14 cellular contexts compared by ENCODE assay signal in the genomic region with DNA sequence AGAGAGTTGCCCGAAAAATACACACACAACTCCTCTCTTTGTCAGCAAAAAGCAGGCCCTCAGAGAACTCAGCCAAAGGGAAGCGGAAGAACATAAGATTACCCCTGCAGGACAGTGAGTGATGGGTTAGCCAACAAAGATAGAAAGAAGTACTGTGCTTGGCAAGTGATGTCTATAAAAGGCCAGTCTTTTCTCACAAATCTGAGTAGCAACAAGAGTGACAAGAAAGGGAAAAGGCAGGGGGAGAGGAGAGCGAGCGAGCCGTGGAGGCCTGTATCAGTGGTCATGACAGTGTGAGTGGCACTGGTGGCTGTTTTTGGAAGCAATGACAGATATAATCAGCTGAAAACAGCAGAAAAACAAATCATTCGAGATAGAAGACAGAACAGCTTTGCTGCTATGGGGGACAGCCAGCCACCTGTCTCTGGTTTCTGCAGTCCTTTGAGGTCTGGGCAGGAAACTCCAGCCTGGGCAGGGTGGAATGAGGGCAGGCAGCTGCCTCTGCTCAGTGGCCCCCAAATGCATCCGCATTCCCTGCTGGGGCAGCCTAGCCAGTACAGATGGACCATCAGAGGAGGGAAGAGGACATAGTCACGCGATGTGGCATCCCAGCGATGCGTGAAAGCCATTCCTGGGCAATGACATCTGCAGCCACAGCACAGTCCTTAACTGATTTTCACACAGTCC.
DNase-seq lines count a peak whose midpoint lies in the region; ATAC-seq, FAIRE-seq and TF ChIP-seq lines count a peak whose summit lies in the region.
"Had no signal": no experiment of that assay in that cellular context is flagged by ENCODE, and none has a peak within 500 bp of the region (broad histone marks: within the 10 kb centered on the region; RNA-seq: fewer than 3 reads in every experiment).

No MANE protein-coding gene starts in this region.

- H2BK5ac ChIP-seq in H1 (ENCODE audit: low read depth, low read length), result peak overlapping the region; percentile 17; the same call in 1 of the 2 replicates

- H3K4me3 Mint-ChIP-seq in osteocyte (ENCODE audit: unreplicated experiment), result no peak overlapping the region
- H3K4me3 Mint-ChIP-seq: activated naive CD8-positive, alpha-beta T cell; naive B cell had no signal

- H3K36me3 Mint-ChIP-seq in osteocyte (ENCODE audit: unreplicated experiment), result peaks cover 4% of the 10 kb centered on the region
- H3K36me3 Mint-ChIP-seq: naive B cell had no signal

- H3K27me3 Mint-ChIP-seq in osteocyte (ENCODE audit: unreplicated experiment), result no peaks in the 10 kb centered on the region
- H3K27me3 Mint-ChIP-seq: activated naive CD8-positive, alpha-beta T cell; naive B cell had no signal

- no peaks in the 10 kb centered on the region; the same call in 1 of the 2 replicates for H3K23me2 ChIP-seq in H1 (ENCODE audit: low read depth, low read length)

- H3K4ac ChIP-seq in H1 (replicated peaks; ENCODE audit: insufficient read length, low read depth, low read length), result no peak overlapping the region

- DNase-seq in C1 segment of cervical spinal cord (lab: John Stamatoyannopoulos, UW) (peak in 12 of 14 donors; percentile 34 to 99 (median 64)), H1 (ENCODE audit: low read depth in 1 of 2, low spot score in 2 of 2) (no peak), osteocyte (ENCODE audit: extremely low spot score, unreplicated experiment) (no peak), GF-D8 (lab: John Stamatoyannopoulos, UW) (no peak), D341Med (ENCODE audit: low spot score) (no peak), DMS114 treated with DMSO at 0.1 percent for 48 hours (lab: John Stamatoyannopoulos, UW; ENCODE audit: unreplicated experiment) (no peak)
- DNase-seq: naive B cell; NCI-H1092; NK-92 treated with Interleukin-12 subunit alpha and Interleukin-12 subunit beta, amount 100 ng/mL, for 24 hours; stimulated activated CD4-positive, alpha-beta T cell treated with anti-CD3 and anti-CD28 coated beads, Interleukin-4, amount 100 ng/mL, for 24 hours; T-helper 9 cell had no signal

- H3K4me1 ChIP-seq in Loucy (ENCODE audit: insufficient read depth, low read length, poor library complexity, severe bottlenecking), result peaks cover 17% of the 10 kb centered on the region
- no peaks in the 10 kb centered on the region for H3K4me1 ChIP-seq in H1 (replicated peaks in 1 of 4; ENCODE audit: control insufficient read depth in 3 of 4, insufficient read depth in 4 of 4, low read length in 3 of 4)

- H3K4me3 ChIP-seq in Loucy (ENCODE audit: low read length, poor library complexity, severe bottlenecking), result no peak overlapping the region
- H3K4me3 ChIP-seq in H1 (ENCODE audit: extremely low read depth in 1 of 4, insufficient read depth in 2 of 4, low read depth in 3 of 4, low read length in 4 of 4), result no peak overlapping the region

- WGBS in H1 (ENCODE audit: extremely low coverage in 1 of 2, insufficient coverage in 1 of 2, insufficient read length in 1 of 2, insufficient replicate concordance in 2 of 2, low coverage in 1 of 2, low lambda C conversion rate in 2 of 2, missing lambda C conversion rate in 1 of 2), 2 experiments, result 81% methylated on average over 11 of the region's 11 CpGs; no CpG with 5 or more reads in 1 of the 2 experiments

- FAIRE-seq in H1 (lab: Jason Lieb, UNC), result no peak

- H3K36me3 ChIP-seq in Loucy (ENCODE audit: insufficient read depth, low read length) (peaks cover 7% of the 10 kb centered on the region; the same call in 1 of the 2 replicates), H1 (ENCODE audit: control insufficient read depth in 2 of 4, insufficient read depth in 4 of 4, low read length in 3 of 4) (no peaks in the 10 kb centered on the region)

- no peaks in the 10 kb centered on the region for H3K9me3 ChIP-seq in Loucy (ENCODE audit: insufficient read depth, low read depth, low read length)
- peaks cover 3% of the 10 kb centered on the region in 2 experiments; a peak in 1 of 4 replicates for H3K9me3 ChIP-seq in H1 (ENCODE audit: insufficient read depth in 2 of 2, low read depth in 1 of 2, low read length in 1 of 2)

- no peak overlapping the region for H2BK20ac ChIP-seq in H1 (ENCODE audit: low read length)

- no peak overlapping the region for H3K23ac ChIP-seq in H1 (ENCODE audit: insufficient read length)

- TF ChIP-seq RAD21 in H1 (IDR thresholded peaks at IDR 0.05 in 1 of 2, conservative IDR thresholded peaks at IDR 0.05 in 1 of 2; ENCODE audit: low read depth in 2 of 2, low read length in 2 of 2), result no peak

- H3K79me2 ChIP-seq in Loucy (ENCODE audit: insufficient read depth, low read length) (no peaks in the 10 kb centered on the region), H1 (ENCODE audit: control insufficient read depth in 1 of 2, insufficient read depth in 2 of 2, low read length in 2 of 2) (no peaks in the 10 kb centered on the region)

- no peak overlapping the region for H3K27ac ChIP-seq in H1 (ENCODE audit: low read depth, low read length)

- no peak for TF ChIP-seq EP300 in H1 (IDR thresholded peaks at IDR 0.05; ENCODE audit: borderline replicate concordance in 1 of 2, low read depth in 2 of 2, low read length in 2 of 2)

- no peak overlapping the region for H3K14ac ChIP-seq in H1 (ENCODE audit: insufficient read length)

- H4K8ac ChIP-seq in H1 (ENCODE audit: extremely low read depth, insufficient read depth, low read length), result no peak overlapping the region

- H3K9me2 ChIP-seq in Loucy (replicated peaks; ENCODE audit: low read depth, low read length), result no peaks in the 10 kb centered on the region

- H4K20me1 ChIP-seq in Loucy (ENCODE audit: insufficient read depth, low read length, poor library complexity, severe bottlenecking), result no peaks in the 10 kb centered on the region
- H4K20me1 ChIP-seq in H1 (replicated peaks in 1 of 2; ENCODE audit: control insufficient read depth in 1 of 2, insufficient read depth in 2 of 2, low read length in 2 of 2), result no peaks in the 10 kb centered on the region

- ATAC-seq in HG03565 (IDR thresholded peaks at IDR 0.05; ENCODE audit: unreplicated experiment), result no peak

- H2AK5ac ChIP-seq in H1 (ENCODE audit: low read depth, low read length), result no peak overlapping the region

- CTCF ChIA-PET in H1 (lab: Charles Lee; ENCODE audit: partially characterized antibody), result no interaction called here

- H2BK12ac ChIP-seq in H1 (ENCODE audit: low read depth, low read length), result no peak overlapping the region

- H2BK120ac ChIP-seq in H1 (replicated peaks; ENCODE audit: low read depth, low read length), result no peak overlapping the region

- H3K27me3 ChIP-seq in Loucy (ENCODE audit: insufficient read depth, low read length, poor library complexity, severe bottlenecking), result no peaks in the 10 kb centered on the region
- H3K27me3 ChIP-seq in H1 (replicated peaks in 1 of 4; ENCODE audit: control insufficient read depth in 3 of 4, extremely low read depth in 1 of 4, insufficient read depth in 3 of 4, low read length in 3 of 4), result no peaks in the 10 kb centered on the region

- no peaks in the 10 kb centered on the region for H3K9me3 Mint-ChIP-seq in osteocyte (ENCODE audit: unreplicated experiment)

- H4K91ac ChIP-seq in H1 (replicated peaks; ENCODE audit: insufficient read length, low read length), result no peak overlapping the region

- peak overlapping the region; percentile 6 for H3K4me2 ChIP-seq in Loucy (ENCODE audit: low read depth, low read length, poor library complexity, severe bottlenecking)
- no peak overlapping the region for H3K4me2 ChIP-seq in H1 (ENCODE audit: insufficient read depth in 1 of 2, low read depth in 2 of 2, low read length in 2 of 2)

- H3K9ac ChIP-seq in Loucy (ENCODE audit: low read depth, low read length, poor library complexity, severe bottlenecking) (no peak overlapping the region), H1 (replicated peaks in 1 of 4; ENCODE audit: extremely low read depth in 1 of 4, low read depth in 3 of 4, low read length in 3 of 4) (no peak overlapping the region)

- H3K27ac Mint-ChIP-seq in osteocyte (ENCODE audit: unreplicated experiment), result peak overlapping the region; percentile 78
- H3K27ac Mint-ChIP-seq: activated naive CD8-positive, alpha-beta T cell had no signal

- POLR2A ChIA-PET in H1 (lab: Charles Lee; ENCODE audit: partially characterized antibody), result no interaction called here

- no peak overlapping the region for H4K5ac ChIP-seq in H1 (ENCODE audit: insufficient read length, low read depth, low read length)

- no peak overlapping the region for H2BK15ac ChIP-seq in H1 (ENCODE audit: low read length)

- H2AFZ ChIP-seq in Loucy (ENCODE audit: low read length) (0 out of 2 replicates have a peak overlapping the region, but pooled peaks have one; percentile 2), H1 (ENCODE audit: low read length) (no peak overlapping the region)

- no peak overlapping the region for H3K18ac ChIP-seq in H1 (ENCODE audit: extremely low read depth, low read length)

- TF ChIP-seq POLR2A in H1 (IDR thresholded peaks at IDR 0.05; ENCODE audit: control extremely low read depth in 1 of 2, low read depth in 2 of 2, low read length in 2 of 2), result no peak

- H3F3A ChIP-seq in Loucy (ENCODE audit: low read depth), result no peaks in the 10 kb centered on the region

- no peak for TF ChIP-seq CTCF in Loucy (conservative IDR thresholded peaks at IDR 0.05; ENCODE audit: low read length)
- TF ChIP-seq CTCF in H1 (IDR thresholded peaks at IDR 0.05; ENCODE audit: control extremely low read depth in 1 of 3, insufficient read depth in 1 of 3, low read depth in 1 of 3, low read length in 3 of 3), result no peak
- no peak for TF ChIP-seq CTCF in osteocyte (IDR thresholded peaks at IDR 0.05)

- no peaks in the 10 kb centered on the region for H3K79me1 ChIP-seq in H1 (ENCODE audit: low read depth, low read length)

- H3K56ac ChIP-seq in H1 (replicated peaks; ENCODE audit: insufficient read length, low read depth, low read length), result no peak overlapping the region

- H3K4me1 Mint-ChIP-seq in osteocyte (ENCODE audit: unreplicated experiment), result peaks cover 44% of the 10 kb centered on the region
- H3K4me1 Mint-ChIP-seq: naive B cell had no signal

TF ChIP-seq in H1, 55 proteins besides CTCF, POLR2A, EP300 and RAD21 (continues in another document):
- TF ChIP-seq MAFK (IDR thresholded peaks at IDR 0.05; ENCODE audit: low read depth, low read length) (no peak), BCL11A (IDR thresholded peaks at IDR 0.05; ENCODE audit: low read depth in 2 of 2, low read length in 2 of 2) (no peak), HDAC2 (IDR thresholded peaks at IDR 0.05; ENCODE audit: borderline replicate concordance in 1 of 2, low read depth in 2 of 2, low read length in 2 of 2) (no peak), TCF12 (IDR thresholded peaks at IDR 0.05; ENCODE audit: low read depth, low read length) (no peak), KDM4A (IDR thresholded peaks at IDR 0.05; ENCODE audit: low read depth, low read length, severe bottlenecking) (no peak), SRF (IDR thresholded peaks at IDR 0.05; ENCODE audit: low read depth, low read length) (no peak), JUND (IDR thresholded peaks at IDR 0.05; ENCODE audit: low read length) (no peak), RFX5 (IDR thresholded peaks at IDR 0.05; ENCODE audit: borderline replicate concordance, low read depth, low read length) (no peak), BACH1 (IDR thresholded peaks at IDR 0.05; ENCODE audit: low read length) (no peak)

Comparison
In these comparisons a context has a peak if more than half of its experiments do, and no peak if none do; other contexts are left out.
1. DNase-seq: peak in C1 segment of cervical spinal cord (12 of 14); none in H1 (0 of 2), osteocyte (single experiment), GF-D8 (single experiment), D341Med (single experiment) and DMS114 treated with DMSO at 0.1 percent for 48 hours (single experiment).